In genomic region chr1:143973876-143974414, GRCh38 we compare ENCODE assay signal across 9 cellular contexts. TPM values are rescaled to one million over a fixed set of nuclear protein-coding genes. Genes with fewer than 3 reads are reported as not detected.
DNase-seq lines count a peak whose midpoint lies in the region; ATAC-seq, FAIRE-seq and TF ChIP-seq lines count a peak whose summit lies in the region.
"Not testable (repeated sequence)": the region's sequence is repeated elsewhere in the genome, so short reads cannot be mapped to it uniquely, and the experiment has no call there.
"Had no signal": no experiment of that assay in that cellular context is flagged by ENCODE, and none has a peak within 500 bp of the region (broad histone marks: within the 10 kb centered on the region; RNA-seq: fewer than 3 reads in every experiment).

No MANE protein-coding gene starts in this region.

- H3K9ac ChIP-seq in astrocyte (ENCODE audit: low read length) (peak overlapping the region; percentile 35), mesenchymal stem cell (ENCODE audit: low read length) (peak overlapping the region; percentile 41)

- H2BK12ac ChIP-seq in mesenchymal stem cell (ENCODE audit: low read length in 2 of 2), result not testable (repeated sequence)

- CTCF ChIA-PET in CD8-positive, alpha-beta memory T cell (lab: Charles Lee); activated CD4-positive, alpha-beta T cell treated with anti-CD3 and anti-CD28 coated beads for 36 hours (lab: Charles Lee): not testable (repeated sequence)

- not testable (repeated sequence) for H3K27me3 ChIP-seq in CD8-positive, alpha-beta memory T cell (ENCODE audit: insufficient read depth, low read length, poor library complexity, severe bottlenecking); MG63; astrocyte (ENCODE audit: insufficient read depth, low read length); mesenchymal stem cell (ENCODE audit: control insufficient read depth in 1 of 2, insufficient read depth in 1 of 2, low read length in 2 of 2); vagina

- not testable (repeated sequence) for H3K18ac ChIP-seq in mesenchymal stem cell (ENCODE audit: low read depth in 1 of 2, low read length in 2 of 2)

- no CpG with 5 or more reads among the region's 37 CpGs for WGBS in mesenchymal stem cell

- intact Hi-C loops in activated CD4-positive, alpha-beta T cell treated with anti-CD3 and anti-CD28 coated beads for 36 hours (cut with DNase I, micrococcal nuclease); vagina (cut with DNase I): not testable (repeated sequence)

- not testable (repeated sequence) for H3K9me3 Mint-ChIP-seq in CD8-positive, alpha-beta memory T cell; activated CD4-positive, alpha-beta T cell treated with anti-CD3 and anti-CD28 coated beads for 36 hours (ENCODE audit: low read depth); astrocyte (ENCODE audit: unreplicated experiment)

- H3K79me1 ChIP-seq in mesenchymal stem cell (replicated peaks; ENCODE audit: low read length, poor library complexity, severe bottlenecking), result not testable (repeated sequence)

- not testable (repeated sequence) for ATAC-seq in activated CD4-positive, alpha-beta T cell treated with anti-CD3 and anti-CD28 coated beads for 36 hours

- not testable (repeated sequence) for DNase-seq in CD8-positive, alpha-beta memory T cell; astrocyte (ENCODE audit: low read depth); fibroblast of mammary gland (ENCODE audit: low read depth); mesenchymal stem cell; skeletal muscle cell (ENCODE audit: low read depth); vagina (ENCODE audit: extremely low spot score in 2 of 2)
- DNase-seq in MG63, result peak; percentile 41
- peak; percentile 5 for DNase-seq in activated CD4-positive, alpha-beta T cell treated with anti-CD3 and anti-CD28 coated beads for 36 hours

- H4K8ac ChIP-seq in mesenchymal stem cell (ENCODE audit: low read length), result not testable (repeated sequence)

- not testable (repeated sequence) for H3K36me3 Mint-ChIP-seq in CD8-positive, alpha-beta memory T cell; activated CD4-positive, alpha-beta T cell treated with anti-CD3 and anti-CD28 coated beads for 36 hours (ENCODE audit: low read depth); astrocyte (ENCODE audit: low read depth, unreplicated experiment)

- POLR2A ChIA-PET in CD8-positive, alpha-beta memory T cell (lab: Charles Lee), result not testable (repeated sequence)
- POLR2A ChIA-PET in activated CD4-positive, alpha-beta T cell treated with anti-CD3 and anti-CD28 coated beads for 36 hours (lab: Charles Lee), result interaction anchor here (0.6 kb wide), 1 partner anchor 439 kb away, joined by 3 read pairs; no protein-coding TSS in a partner anchor

- not testable (repeated sequence) for H2BK15ac ChIP-seq in mesenchymal stem cell (ENCODE audit: low read depth, poor library complexity, severe bottlenecking)

- not testable (repeated sequence) for TF ChIP-seq CTCF in astrocyte (IDR thresholded peaks at IDR 0.05; ENCODE audit: insufficient read depth, low read depth, low read length); fibroblast of mammary gland (conservative IDR thresholded peaks at IDR 0.05; ENCODE audit: control insufficient read depth, insufficient read depth, low read depth, low read length); vagina (IDR thresholded peaks at IDR 0.05)

- H4K91ac ChIP-seq in mesenchymal stem cell (ENCODE audit: low read length), result not testable (repeated sequence)

- not testable (repeated sequence) for H3K4me1 Mint-ChIP-seq in CD8-positive, alpha-beta memory T cell; activated CD4-positive, alpha-beta T cell treated with anti-CD3 and anti-CD28 coated beads for 36 hours; astrocyte (ENCODE audit: low read depth, unreplicated experiment)

- FAIRE-seq in astrocyte (lab: Jason Lieb, UNC), result not testable (repeated sequence)

- not testable (repeated sequence) for TF ChIP-seq POLR2A in vagina (IDR thresholded peaks at IDR 0.05)

- not testable (repeated sequence) for H2BK120ac ChIP-seq in mesenchymal stem cell (ENCODE audit: low read depth, low read length)

- peak overlapping the region; percentile 86 to 96 (median 90) for H3K4me3 Mint-ChIP-seq in CD8-positive, alpha-beta memory T cell
- H3K4me3 Mint-ChIP-seq in activated CD4-positive, alpha-beta T cell treated with anti-CD3 and anti-CD28 coated beads for 36 hours, result peak overlapping the region; percentile 77
- peak overlapping the region; percentile 89 for H3K4me3 Mint-ChIP-seq in astrocyte (ENCODE audit: unreplicated experiment)

- not testable (repeated sequence) for H2BK5ac ChIP-seq in mesenchymal stem cell (ENCODE audit: low read depth, low read length, poor library complexity, severe bottlenecking)

- not testable (repeated sequence) for H3K79me2 ChIP-seq in astrocyte (ENCODE audit: insufficient read depth, low read length)

- not testable (repeated sequence) for H2AFZ ChIP-seq in astrocyte (ENCODE audit: low read depth, low read length); mesenchymal stem cell (ENCODE audit: low read depth, low read length)

- not testable (repeated sequence) for H3K23ac ChIP-seq in mesenchymal stem cell (ENCODE audit: low read length in 2 of 2)

- not testable (repeated sequence) for H4K20me1 ChIP-seq in astrocyte (ENCODE audit: insufficient read depth, low read length)

- H3K4me2 ChIP-seq in astrocyte (ENCODE audit: low read length), result peak overlapping the region; percentile 39
- H3K4me2 ChIP-seq in mesenchymal stem cell (ENCODE audit: low read length, poor library complexity, severe bottlenecking), result not testable (repeated sequence)

- not testable (repeated sequence) for H3K4me1 ChIP-seq in CD8-positive, alpha-beta memory T cell (ENCODE audit: insufficient read depth, low read length); astrocyte (ENCODE audit: insufficient read depth, low read length); mesenchymal stem cell (ENCODE audit: control insufficient read depth, insufficient read depth, low read depth, low read length); vagina

- not testable (repeated sequence) for H3K36me3 ChIP-seq in CD8-positive, alpha-beta memory T cell (ENCODE audit: insufficient read depth, low read length); MG63; astrocyte (ENCODE audit: insufficient read depth, low read length); mesenchymal stem cell (ENCODE audit: control insufficient read depth in 1 of 2, insufficient read depth in 2 of 2, low read depth in 1 of 2, low read length in 2 of 2); vagina

- H3K4me3 ChIP-seq in CD8-positive, alpha-beta memory T cell (ENCODE audit: low read length); astrocyte (ENCODE audit: insufficient read depth, low read depth, low read length): not testable (repeated sequence)
- H3K4me3 ChIP-seq in MG63 (peak overlapping the region; percentile 52), fibroblast of mammary gland (ENCODE audit: control insufficient read depth, low read depth, low read length) (peak overlapping the region; percentile 38), mesenchymal stem cell (ENCODE audit: insufficient read depth in 1 of 2, low read depth in 1 of 2, low read length in 2 of 2) (peak overlapping the region in 1 of 2 experiments; percentile 62), skeletal muscle cell (ENCODE audit: low read depth, low read length) (peak overlapping the region; percentile 40), vagina (peak overlapping the region; percentile 30 to 35)

- H3K27me3 Mint-ChIP-seq in CD8-positive, alpha-beta memory T cell; activated CD4-positive, alpha-beta T cell treated with anti-CD3 and anti-CD28 coated beads for 36 hours; astrocyte (ENCODE audit: low read depth, unreplicated experiment): not testable (repeated sequence)

- not testable (repeated sequence) for H3K27ac ChIP-seq in CD8-positive, alpha-beta memory T cell (ENCODE audit: low read depth, low read length); astrocyte (ENCODE audit: low read depth, low read length); mesenchymal stem cell (ENCODE audit: low read length, poor library complexity, severe bottlenecking); vagina

- not testable (repeated sequence) for H2AK5ac ChIP-seq in mesenchymal stem cell (ENCODE audit: low read length, severe bottlenecking)

- not testable (repeated sequence) for H3K14ac ChIP-seq in mesenchymal stem cell (ENCODE audit: low read length in 2 of 2)

- not testable (repeated sequence) for H3K9me3 ChIP-seq in CD8-positive, alpha-beta memory T cell (ENCODE audit: low read length); MG63; astrocyte (ENCODE audit: insufficient read depth, low read depth, low read length); mesenchymal stem cell (ENCODE audit: control insufficient read depth, low read length); vagina

- H3K27ac Mint-ChIP-seq in CD8-positive, alpha-beta memory T cell, result peak overlapping the region in 2 of 8 donors; percentile 77 to 83
- peak overlapping the region; percentile 84 for H3K27ac Mint-ChIP-seq in activated CD4-positive, alpha-beta T cell treated with anti-CD3 and anti-CD28 coated beads for 36 hours
- not testable (repeated sequence) for H3K27ac Mint-ChIP-seq in astrocyte (ENCODE audit: unreplicated experiment)

- H3K4ac ChIP-seq in mesenchymal stem cell (ENCODE audit: low read depth in 1 of 2, low read length in 2 of 2), result not testable (repeated sequence)

RNA-seq across cellular contexts. Expression of gene FAM72C, which starts 2.2 kb away (rescaled TPM):
- 1 to 10 TPM; 4.1 to 5.3 TPM for total RNA-seq in CD8-positive, alpha-beta memory T cell
- polyA plus RNA-seq in CD8-positive, alpha-beta memory T cell, result not detected
- total RNA-seq in MG63 (2014; rRNA removed; shearing (Covaris generic); ENCODE audit: low replicate concordance), result 0.89 and 4.1 TPM in 2 replicates
- total RNA-seq in activated CD4-positive, alpha-beta T cell treated with anti-CD3 and anti-CD28 coated beads for 36 hours, result 10 to 100 TPM; 15.3 to 25.5 TPM
- total RNA-seq in astrocyte (0.41 and 0.61 TPM in 2 replicates), vagina (0.49 TPM)
- 0.14 TPM for polyA plus RNA-seq in mesenchymal stem cell (2013, experiment 1 of 2)
- polyA plus RNA-seq in mesenchymal stem cell (2013, experiment 2 of 2), result 0.11 TPM
- total RNA-seq: HT-29 had no signal
